Comparison of ENCODE assay signal across 11 cellular contexts in the genomic region with DNA sequence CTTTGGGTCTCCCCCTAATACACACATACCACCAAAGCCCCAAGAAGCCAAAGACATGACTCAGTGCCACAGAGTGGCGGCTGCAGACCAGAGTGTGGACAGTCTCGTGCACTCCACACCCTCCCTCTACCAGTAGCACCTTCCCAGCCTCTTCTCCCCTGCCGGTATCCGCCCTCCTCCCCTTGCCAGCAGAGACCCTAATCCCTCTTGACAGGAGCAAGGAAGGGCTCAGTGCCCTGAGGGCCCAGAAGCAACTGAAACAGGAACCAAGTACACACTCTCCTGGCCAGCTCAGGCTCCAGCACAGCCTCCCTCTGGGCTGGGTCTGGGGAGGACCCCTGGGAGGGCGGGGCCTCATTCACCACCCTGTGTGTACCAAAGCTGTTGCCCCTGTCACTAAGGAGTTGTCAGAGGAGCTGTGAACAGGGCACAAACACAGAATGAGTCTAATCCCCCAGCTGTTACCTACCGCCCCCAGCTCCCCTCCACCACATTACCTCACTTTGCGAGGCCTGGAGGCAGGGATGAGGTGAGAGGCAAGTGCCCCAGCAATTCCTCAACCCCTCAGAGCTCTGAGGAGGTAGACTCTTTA. TPM values are rescaled to one million over a fixed set of nuclear protein-coding genes. Genes with fewer than 3 reads are reported as not detected.
DNase-seq lines count a peak whose midpoint lies in the region; ATAC-seq and TF ChIP-seq lines count a peak whose summit lies in the region.
"Had no signal": no experiment of that assay in that cellular context is flagged by ENCODE, and none has a peak within 500 bp of the region (broad histone marks: within the 10 kb centered on the region; RNA-seq: fewer than 3 reads in every experiment).

No MANE protein-coding gene starts in this region.

- H3K9me3 ChIP-seq in cardiac muscle cell (ENCODE audit: low read depth) = no peaks in the 10 kb centered on the region
- no peaks in the 10 kb centered on the region for H3K9me3 ChIP-seq in upper lobe of right lung
- no peaks in the 10 kb centered on the region for H3K9me3 ChIP-seq in colonic mucosa

- peaks cover 52% of the 10 kb centered on the region for H3K4me1 ChIP-seq in cardiac muscle cell (ENCODE audit: low read depth)
- peaks cover 46% of the 10 kb centered on the region for H3K4me1 ChIP-seq in upper lobe of right lung
- H3K4me1 ChIP-seq in colonic mucosa = no peaks in the 10 kb centered on the region

- ATAC-seq in left cardiac atrium (no peak), upper lobe of right lung (no peak), GM18907 (IDR thresholded peaks at IDR 0.05; ENCODE audit: unreplicated experiment) (no peak), HG03280 (IDR thresholded peaks at IDR 0.05; ENCODE audit: unreplicated experiment) (no peak)

- H3K4me3 Mint-ChIP-seq in chondrocyte (ENCODE audit: unreplicated experiment) = no peak overlapping the region

- intact Hi-C loops in left cardiac atrium (cut with DNase I) = no loop called here
- intact Hi-C loops in upper lobe of right lung (cut with DNase I) = no loop called here
- intact Hi-C loops in colonic mucosa (cut with DNase I) = no loop called here

- TF ChIP-seq CTCF in cardiac muscle cell (IDR thresholded peaks at IDR 0.05; ENCODE audit: low read depth, low read length) = no peak
- TF ChIP-seq CTCF in chondrocyte (IDR thresholded peaks at IDR 0.05) = no peak
- no peak for TF ChIP-seq CTCF in upper lobe of right lung (IDR thresholded peaks at IDR 0.05)
- TF ChIP-seq CTCF in colonic mucosa (IDR thresholded peaks at IDR 0.05) = no peak

- H3K36me3 ChIP-seq in cardiac muscle cell (peaks cover 3% of the 10 kb centered on the region), upper lobe of right lung (peaks cover 28% of the 10 kb centered on the region), colonic mucosa (peaks cover 9% of the 10 kb centered on the region)

- H3K27ac Mint-ChIP-seq in chondrocyte (ENCODE audit: unreplicated experiment) = no peak overlapping the region

- H3K27me3 Mint-ChIP-seq in chondrocyte (ENCODE audit: low read depth) = no peaks in the 10 kb centered on the region

- H3K27me3 ChIP-seq in cardiac muscle cell = no peaks in the 10 kb centered on the region
- no peaks in the 10 kb centered on the region for H3K27me3 ChIP-seq in upper lobe of right lung
- no peaks in the 10 kb centered on the region for H3K27me3 ChIP-seq in colonic mucosa

- DNase-seq in cardiac muscle cell (ENCODE audit: low read depth in 1 of 2, low spot score in 1 of 2) (peak in 1 of 2 donors; percentile 55), left cardiac atrium (no peak), chondrocyte (ENCODE audit: low spot score) (peak; percentile 54), myocyte (ENCODE audit: low read depth) (peak; percentile 53), upper lobe of right lung (peak; percentile 59), colonic mucosa (no peak)
- DNase-seq: activated gamma-delta T cell; effector CD4-positive, alpha-beta T cell; NCI-H1694 had no signal

- H3K27ac ChIP-seq in cardiac muscle cell = peak overlapping the region; percentile 87
- H3K27ac ChIP-seq in upper lobe of right lung = no peak overlapping the region
- H3K27ac ChIP-seq in colonic mucosa = no peak overlapping the region

- H3K36me3 Mint-ChIP-seq in chondrocyte (ENCODE audit: low read depth) = peaks cover 37% of the 10 kb centered on the region

- H3K9ac ChIP-seq in colonic mucosa (ENCODE audit: low read depth in 2 of 2, low read length in 2 of 2) = no peak overlapping the region

- H3K9me3 Mint-ChIP-seq in chondrocyte (ENCODE audit: low read depth) = no peaks in the 10 kb centered on the region

- H3K4me3 ChIP-seq in cardiac muscle cell (no peak overlapping the region), upper lobe of right lung (no peak overlapping the region), colonic mucosa (no peak overlapping the region)

- peaks cover 60% of the 10 kb centered on the region for H3K4me1 Mint-ChIP-seq in chondrocyte (ENCODE audit: low read depth)

RNA-seq across cellular contexts. Expression of a gene that starts 8.2 kb away (rescaled TPM):
- total RNA-seq in cardiac muscle cell (14.8 and 15.8 TPM in 2 replicates), left cardiac atrium (10 to 100 TPM; 34.3 to 51.3 TPM), chondrocyte (37.1 to 40.2 TPM (median 38.5 TPM) in 3 replicates), myocyte (25.7 and 35.7 TPM in 2 replicates), upper lobe of right lung (50.4 TPM), colonic mucosa (10 to 100 TPM; 32.5 to 35.0 TPM)
- polyA plus RNA-seq in cardiac muscle cell = 17.6 and 19.4 TPM in 2 replicates
- 60.9 TPM for polyA plus RNA-seq in myocyte (2012)

RNA-seq across cellular contexts. Expression of a gene that starts 21.1 kb away (rescaled TPM):
- total RNA-seq in cardiac muscle cell (3.9 and 4.5 TPM in 2 replicates), left cardiac atrium (100 to 1,000 TPM; 108 to 122 TPM), chondrocyte (104 to 107 TPM (median 105 TPM) in 3 replicates), myocyte (43.8 and 59.8 TPM in 2 replicates), upper lobe of right lung (232 TPM), colonic mucosa (10 to 100 TPM; 26.0 to 27.1 TPM)
- 2.2 and 5.1 TPM in 2 replicates for polyA plus RNA-seq in cardiac muscle cell
- 43.4 TPM for polyA plus RNA-seq in myocyte (2012)

RNA-seq across cellular contexts. Expression of a gene that starts 26.5 kb away (rescaled TPM):
- total RNA-seq in cardiac muscle cell (58.9 and 105 TPM in 2 replicates), left cardiac atrium (100 to 1,000 TPM; 134 to 139 TPM), chondrocyte (7.0 to 10.0 TPM (median 8.9 TPM) in 3 replicates), myocyte (42.5 and 49.8 TPM in 2 replicates), upper lobe of right lung (34.6 TPM), colonic mucosa (10 to 100 TPM in 1 of 2 donors, 1 to 10 TPM in 1; 7.2 to 14.6 TPM)
- polyA plus RNA-seq in cardiac muscle cell = 75.4 and 109 TPM in 2 replicates
- polyA plus RNA-seq in myocyte (2012) = 17.4 TPM

RNA-seq across cellular contexts. Expression of a gene that starts 32.3 kb away (rescaled TPM):
- total RNA-seq in cardiac muscle cell = 0.57 and 1.6 TPM in 2 replicates
- polyA plus RNA-seq in cardiac muscle cell = 1.3 and 1.9 TPM in 2 replicates
- not detected for total RNA-seq in left cardiac atrium
- not detected in 3 replicates for total RNA-seq in chondrocyte
- not detected in 2 replicates for total RNA-seq in myocyte
- not detected for polyA plus RNA-seq in myocyte (2012)
- total RNA-seq in upper lobe of right lung = not detected
- total RNA-seq in colonic mucosa = under 1 TPM in 1 of 2 donors, not detected in 1; 0.12 TPM

Comparison
In these comparisons a context has a peak if more than half of its experiments do, and no peak if none do; other contexts are left out.
1. DNase-seq: peak in chondrocyte (single experiment), myocyte (single experiment) and upper lobe of right lung (single experiment); none in left cardiac atrium (single experiment) and colonic mucosa (single experiment).